Comparison of ENCODE assay signal across 9 cellular contexts in genomic region chr10:70558871-70559810, GRCh38. TPM values are rescaled to one million over a fixed set of nuclear protein-coding genes. Genes with fewer than 3 reads are reported as not detected.
DNase-seq lines count a peak whose midpoint lies in the region; ATAC-seq and TF ChIP-seq lines count a peak whose summit lies in the region.
"Had no signal": no experiment of that assay in that cellular context is flagged by ENCODE, and none has a peak within 500 bp of the region (broad histone marks: within the 10 kb centered on the region; RNA-seq: fewer than 3 reads in every experiment).

No MANE protein-coding gene starts in this region.

- DNase-seq in SK-N-SH, result peak; percentile 75
- DNase-seq in activated naive CD4-positive, alpha-beta T cell treated with anti-CD3 and anti-CD28 coated beads, Interleukin-2, amount 10 ng/mL, durations not matched to agents 7 days and 5 days, result peak; percentile 77
- peak; percentile 81 for DNase-seq in left ventricle myocardium superior
- peak; percentile 78 for DNase-seq in spleen
- no peak for DNase-seq in SW 1271 (lab: John Stamatoyannopoulos, UW)

- TF ChIP-seq POLR2A in spleen (IDR thresholded peaks at IDR 0.05), result no peak

- H3K9ac ChIP-seq in SK-N-SH, result no peak overlapping the region

- no peaks in the 10 kb centered on the region for H4K20me1 ChIP-seq in SK-N-SH (ENCODE audit: insufficient read depth)

- peaks cover 45% of the 10 kb centered on the region for H3K27me3 Mint-ChIP-seq in activated naive CD4-positive, alpha-beta T cell treated with anti-CD3 and anti-CD28 coated beads, Interleukin-2, amount 10 ng/mL, durations not matched to agents 7 days and 5 days

- no peaks in the 10 kb centered on the region for H3K79me2 ChIP-seq in SK-N-SH (ENCODE audit: insufficient read depth)

- TF ChIP-seq EP300 in SK-N-SH (IDR thresholded peaks at IDR 0.05; ENCODE audit: borderline replicate concordance in 1 of 2, low read depth in 1 of 2, low read length in 1 of 2), result no peak

- H2AFZ ChIP-seq in SK-N-SH (ENCODE audit: low read depth), result no peak overlapping the region

- H3K9me3 Mint-ChIP-seq in activated naive CD4-positive, alpha-beta T cell treated with anti-CD3 and anti-CD28 coated beads, Interleukin-2, amount 10 ng/mL, durations not matched to agents 7 days and 5 days, result no peaks in the 10 kb centered on the region

- H3K27ac ChIP-seq in SK-N-SH (ENCODE audit: low read depth in 2 of 2, low read length in 1 of 2) (no peak overlapping the region; a peak in 1 of 4 replicates), spleen (peak overlapping the region in 5 of 8 donors; percentile 8 to 65 (median 46))
- H3K27ac ChIP-seq: epithelial cell of prostate had no signal

- no peaks in the 10 kb centered on the region for H3K9me2 ChIP-seq in SK-N-SH

- no peak overlapping the region for H3K27ac Mint-ChIP-seq in activated naive CD4-positive, alpha-beta T cell treated with anti-CD3 and anti-CD28 coated beads, Interleukin-2, amount 10 ng/mL, durations not matched to agents 7 days and 5 days

- WGBS in SK-N-SH (ENCODE audit: low lambda C conversion rate), result 76% methylated on average over 19 of the region's 20 CpGs
- 36 to 48% (median 41%) methylated on average over 18 to 20 of the region's 20 CpGs for WGBS in spleen, 5 donors

- no peaks in the 10 kb centered on the region for H3F3A ChIP-seq in SK-N-SH (replicated peaks; ENCODE audit: insufficient read depth)

- peaks cover 19% of the 10 kb centered on the region for H3K4me1 Mint-ChIP-seq in activated naive CD4-positive, alpha-beta T cell treated with anti-CD3 and anti-CD28 coated beads, Interleukin-2, amount 10 ng/mL, durations not matched to agents 7 days and 5 days

- no peaks in the 10 kb centered on the region for H3K36me3 Mint-ChIP-seq in activated naive CD4-positive, alpha-beta T cell treated with anti-CD3 and anti-CD28 coated beads, Interleukin-2, amount 10 ng/mL, durations not matched to agents 7 days and 5 days

- H3K4me2 ChIP-seq in SK-N-SH, result no peak overlapping the region

- POLR2A ChIA-PET in SK-N-SH (lab: Yijun Ruan, JAX), result no interaction called here

- H3K4me3 ChIP-seq in GM12875 (ENCODE audit: low read depth, low read length) (no peak overlapping the region), SK-N-SH (ENCODE audit: low read depth in 2 of 2, low read length in 1 of 2) (no peak overlapping the region), spleen (peak overlapping the region in 2 of 8 donors; percentile 17 to 52)

- CTCF ChIA-PET in SK-N-SH (lab: Yijun Ruan, JAX), result interaction anchor here (0.6 to 5.9 kb wide), 10 partner anchors 9 to 344 kb away, joined by 3 to 42 read pairs (median 4); partner anchors contain the start of genes ADAMTS14 and SGPL1
- CTCF ChIA-PET in activated naive CD4-positive, alpha-beta T cell treated with anti-CD3 and anti-CD28 coated beads, Interleukin-2, amount 10 ng/mL, durations not matched to agents 7 days and 5 days (lab: Charles Lee), result interaction anchor here (0.7 to 4.7 kb wide), 35 partner anchors 8 to 322 kb away, joined by 3 to 48 read pairs (median 4); partner anchors contain the start of genes ADAMTS14 and PRF1

- peak; percentile 41; the same call in 1 of the 2 replicates for TF ChIP-seq CTCF in GM12875 (IDR thresholded peaks at IDR 0.05; ENCODE audit: borderline replicate concordance, insufficient read depth, low read depth, low read length)
- TF ChIP-seq CTCF in SK-N-SH (IDR thresholded peaks at IDR 0.05), result peak; percentile 56
- TF ChIP-seq CTCF in spleen (IDR thresholded peaks at IDR 0.05 in 8 of 11, conservative IDR thresholded peaks at IDR 0.05 in 3 of 11), result peak in 9 of 11 experiments; percentile 34 to 65 (median 54)

- peak; percentile 48 for TF ChIP-seq RAD21 in SK-N-SH (IDR thresholded peaks at IDR 0.05; ENCODE audit: low read length)

- H3K4me1 ChIP-seq in SK-N-SH (ENCODE audit: control insufficient read depth in 1 of 2, insufficient read depth in 2 of 2, low read depth in 1 of 2, low read length in 1 of 2) (peaks cover 0 to 52% of the 10 kb centered on the region in 2 experiments; a peak in 1 of 4 replicates), spleen (peaks cover 0 to 50% (median 22%) of the 10 kb centered on the region in 6 donors)

- H3K9me3 ChIP-seq in SK-N-SH (no peaks in the 10 kb centered on the region), spleen (no peaks in the 10 kb centered on the region)

- H3K36me3 ChIP-seq in SK-N-SH (replicated peaks in 1 of 2; ENCODE audit: control insufficient read depth in 1 of 2, insufficient read depth in 2 of 2, low read length in 1 of 2), result no peaks in the 10 kb centered on the region
- H3K36me3 ChIP-seq in spleen, result peaks cover 0 to 27% (median 0%) of the 10 kb centered on the region in 6 donors

- peak overlapping the region; percentile 66 for H3K4me3 Mint-ChIP-seq in activated naive CD4-positive, alpha-beta T cell treated with anti-CD3 and anti-CD28 coated beads, Interleukin-2, amount 10 ng/mL, durations not matched to agents 7 days and 5 days

- ATAC-seq in HG03135 (IDR thresholded peaks at IDR 0.05; ENCODE audit: unreplicated experiment), result peak; percentile 65
- peak; percentile 79 for ATAC-seq in left ventricle myocardium superior
- no peak for ATAC-seq in GM18519 (IDR thresholded peaks at IDR 0.05; ENCODE audit: low FRiP score, unreplicated experiment)

- intact Hi-C loops in left ventricle myocardium superior (cut with micrococcal nuclease) (no loop called here), spleen (cut with DNase I; ENCODE audit: low total_unique reads) (no loop called here)

- no peaks in the 10 kb centered on the region for H3K27me3 ChIP-seq in SK-N-SH (ENCODE audit: insufficient read depth)
- no peaks in the 10 kb centered on the region for H3K27me3 ChIP-seq in spleen (replicated peaks in 1 of 7)

TF ChIP-seq in SK-N-SH, 30 proteins besides CTCF, POLR2A, EP300 and RAD21:
- TF ChIP-seq NFIC (IDR thresholded peaks at IDR 0.05; ENCODE audit: borderline replicate concordance) (peak; percentile 36; the same call in 1 of the 2 replicates), SIN3A (IDR thresholded peaks at IDR 0.05; ENCODE audit: borderline replicate concordance, low read depth, low read length) (no peak), FOSL2 (IDR thresholded peaks at IDR 0.05; ENCODE audit: borderline replicate concordance, low read depth) (no peak), GATA2 (CRISPR knock-in tag; IDR thresholded peaks at IDR 0.05) (no peak), SMC3 (IDR thresholded peaks at IDR 0.05; ENCODE audit: low read depth, low read length) (peak; percentile 46), IRF3 (IDR thresholded peaks at IDR 0.05; ENCODE audit: low read depth, low read length) (no peak), RFX5 (IDR thresholded peaks at IDR 0.05; ENCODE audit: low read length) (no peak)
TF ChIP-seq in SK-N-SH: peak in this region for 2.

RNA-seq across cellular contexts. Expression of gene PRF1, which starts 43.4 kb away (rescaled TPM):
- polyA plus RNA-seq in SK-N-SH (2012; rRNA removed), result not detected in 2 replicates
- polyA plus RNA-seq in SK-N-SH (2012; cell fraction: cytosol; rRNA removed), result not detected in 2 replicates
- polyA plus RNA-seq in SK-N-SH (2012; cell fraction: nucleus; rRNA removed), result not detected in 2 replicates
- total RNA-seq in left ventricle myocardium superior, result 3.2 TPM
- 10 to 100 TPM; 41.5 to 79.6 (median 56.8) TPM for total RNA-seq in spleen
- 10 to 100 TPM in 1 of 3 donors, 1 to 10 TPM in 2; 6.6 to 11.3 (median 7.0) TPM for polyA plus RNA-seq in spleen

Comparison
In these comparisons a context has a peak if more than half of its experiments do, and no peak if none do; other contexts are left out.
1. DNase-seq: peak in SK-N-SH (single experiment), activated naive CD4-positive, alpha-beta T cell treated with anti-CD3 and anti-CD28 coated beads, Interleukin-2, amount 10 ng/mL, durations not matched to agents 7 days and 5 days (single experiment), left ventricle myocardium superior (single experiment) and spleen (single experiment); none in SW 1271 (0 of 2).
2. H3K27ac ChIP-seq: peak in spleen (5 of 8); none in SK-N-SH (0 of 2).
3. RNA of gene PRF1, which starts 43.4 kb away (total RNA-seq): 41.5 to 79.6 TPM in spleen; 3.2 TPM in left ventricle myocardium superior (single experiment); every median in the first group is over 10 times any median in the second.
4. Peak in every context shown above with its lines, with median percentiles within 50 percentile points of each other: CTCF ChIP-seq.